Comparison of ENCODE assay signal across 12 cellular contexts in the genomic region with DNA sequence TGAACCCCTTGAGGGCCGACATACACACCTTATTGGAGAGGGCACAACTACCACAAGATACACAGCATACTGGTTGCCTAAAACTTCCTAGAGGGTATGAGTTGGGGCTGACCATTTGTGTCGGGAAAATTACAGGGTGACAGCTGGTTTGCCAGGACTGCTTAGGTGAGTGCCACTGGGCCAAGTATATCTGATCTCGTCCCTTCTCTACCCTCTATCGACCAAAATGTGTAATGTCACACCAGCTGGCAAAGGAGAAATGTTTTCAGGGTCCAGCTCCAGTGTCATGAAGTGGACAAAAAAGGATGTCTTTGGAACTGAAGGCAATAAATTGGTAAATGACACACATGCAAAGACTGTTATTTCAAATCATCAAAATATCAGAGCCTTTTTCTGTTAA.
A peak's percentile ranks its signal among the peaks of the same experiment; 100 is the strongest.
DNase-seq lines count a peak whose midpoint lies in the region; ATAC-seq and TF ChIP-seq lines count a peak whose summit lies in the region.
"Had no signal": no experiment of that assay in that cellular context is flagged by ENCODE, and none has a peak within 500 bp of the region (broad histone marks: within the 10 kb centered on the region; RNA-seq: fewer than 3 reads in every experiment).

No MANE protein-coding gene starts in this region.

- H2AFZ ChIP-seq in neuronal stem cell (ENCODE audit: low read length) = no peak overlapping the region

- WGBS in endodermal cell (ENCODE audit: insufficient coverage in 1 of 2, insufficient read length in 1 of 2), 2 experiments = 85% methylated on average over 4 of the region's 4 CpGs; no CpG with 5 or more reads in 1 of the 2 experiments
- WGBS in neuronal stem cell (ENCODE audit: extremely low coverage in 2 of 2, insufficient read length in 2 of 2, insufficient replicate concordance in 1 of 2), 2 donors = no CpG with 5 or more reads among the region's 4 CpGs
- WGBS in body of pancreas, 2 donors = 64 to 69% methylated on average over 4 of the region's 4 CpGs

- peak; percentile 31; the same call in 2 of the 3 replicates for TF ChIP-seq CTCF in GM12872 (IDR thresholded peaks at IDR 0.05; ENCODE audit: insufficient read depth, low read depth, low read length)
- peak; percentile 43 for TF ChIP-seq CTCF in endodermal cell (conservative IDR thresholded peaks at IDR 0.05)
- no peak for TF ChIP-seq CTCF in body of pancreas (IDR thresholded peaks at IDR 0.05)

- peak; percentile 65 for ATAC-seq in GM21576 (IDR thresholded peaks at IDR 0.05; ENCODE audit: unreplicated experiment)
- no peak for ATAC-seq in body of pancreas
- ATAC-seq: mucosa of descending colon, Right ventricle myocardium inferior had no signal

- peak; percentile 23 for DNase-seq in LoVo (ENCODE audit: low spot score)
- peak; percentile 53 for DNase-seq in endodermal cell
- no peak for DNase-seq in neuronal stem cell (ENCODE audit: low spot score)
- no peak for DNase-seq in NCI-H1694 (lab: John Stamatoyannopoulos, UW)
- DNase-seq in body of pancreas = no peak
- DNase-seq in DMS79 (lab: John Stamatoyannopoulos, UW) = no peak
- DNase-seq: MG63; mucosa of descending colon; stimulated activated CD4-positive, alpha-beta T cell treated with anti-CD3 and anti-CD28 coated beads, Interleukin-12 subunit alpha, Interleukin-12 subunit beta, amount 100 ng/mL, for 4 hours had no signal

- H3K9me3 ChIP-seq in endodermal cell (ENCODE audit: control insufficient read depth, low read length) = no peaks in the 10 kb centered on the region
- H3K9me3 ChIP-seq in neuronal stem cell (replicated peaks in 1 of 2; ENCODE audit: control insufficient read depth in 2 of 2, insufficient read depth in 1 of 2, low read depth in 1 of 2, low read length in 2 of 2) = no peaks in the 10 kb centered on the region
- H3K9me3 ChIP-seq in body of pancreas = no peaks in the 10 kb centered on the region
- H3K9me3 ChIP-seq: MG63, mucosa of descending colon had no signal

- H3K4me3 ChIP-seq in endodermal cell (ENCODE audit: low read length) (no peak overlapping the region), neuronal stem cell (ENCODE audit: low read length in 2 of 2) (no peak overlapping the region), body of pancreas (no peak overlapping the region)
- H3K4me3 ChIP-seq: MG63, mucosa of descending colon had no signal

- H3K9ac ChIP-seq in endodermal cell (ENCODE audit: extremely low read depth, low read length, poor library complexity, severe bottlenecking) (no peak overlapping the region), neuronal stem cell (ENCODE audit: low read depth, low read length, poor library complexity) (no peak overlapping the region)

- H2BK120ac ChIP-seq in neuronal stem cell (ENCODE audit: low read depth, low read length) = no peak overlapping the region

- H3K4me3 Mint-ChIP-seq in endodermal cell = no peak overlapping the region

- H3K36me3 Mint-ChIP-seq in endodermal cell (ENCODE audit: low read depth) = no peaks in the 10 kb centered on the region

- no peak overlapping the region for H4K8ac ChIP-seq in neuronal stem cell (ENCODE audit: low read depth, low read length)

- H3K27ac ChIP-seq in endodermal cell (ENCODE audit: low read depth, low read length) (no peak overlapping the region), neuronal stem cell (replicated peaks; ENCODE audit: low read length) (no peak overlapping the region), body of pancreas (no peak overlapping the region)

- no peak overlapping the region for H3K27ac Mint-ChIP-seq in endodermal cell

- no peaks in the 10 kb centered on the region for H3K79me1 ChIP-seq in neuronal stem cell (ENCODE audit: low read depth, low read length)

- no peak overlapping the region for H2BK12ac ChIP-seq in neuronal stem cell (ENCODE audit: low read length)

- intact Hi-C loops in body of pancreas (cut with DNase I) = no loop called here

- H3K9me3 Mint-ChIP-seq in endodermal cell = no peaks in the 10 kb centered on the region

- H3K27me3 Mint-ChIP-seq in endodermal cell (ENCODE audit: insufficient read depth) = no peaks in the 10 kb centered on the region

- no peak overlapping the region for H2BK15ac ChIP-seq in neuronal stem cell (ENCODE audit: low read length)

- H3K18ac ChIP-seq in neuronal stem cell (ENCODE audit: low read length) = no peak overlapping the region

- H3K14ac ChIP-seq in neuronal stem cell (ENCODE audit: low read length) = no peak overlapping the region

- no peak overlapping the region for H3K4me2 ChIP-seq in neuronal stem cell (ENCODE audit: insufficient read depth, low read length, poor library complexity, severe bottlenecking)

- H3K4ac ChIP-seq in neuronal stem cell (ENCODE audit: low read length) = no peak overlapping the region

- no peak for TF ChIP-seq POLR2A in body of pancreas (IDR thresholded peaks at IDR 0.05)

- H3K4me1 ChIP-seq in endodermal cell (ENCODE audit: control insufficient read depth, insufficient read depth, low read length) (no peaks in the 10 kb centered on the region), neuronal stem cell (ENCODE audit: control insufficient read depth in 2 of 2, insufficient read depth in 1 of 2, low read depth in 1 of 2, low read length in 2 of 2) (peaks cover 0 to 5% of the 10 kb centered on the region in 2 donors), body of pancreas (no peaks in the 10 kb centered on the region)

- H3K36me3 ChIP-seq in endodermal cell (ENCODE audit: control insufficient read depth, insufficient read depth, low read length) = no peaks in the 10 kb centered on the region
- H3K36me3 ChIP-seq in neuronal stem cell (replicated peaks in 1 of 2; ENCODE audit: control insufficient read depth in 2 of 2, insufficient read depth in 2 of 2, low read length in 2 of 2) = no peaks in the 10 kb centered on the region
- no peaks in the 10 kb centered on the region for H3K36me3 ChIP-seq in body of pancreas (replicated peaks in 1 of 2; ENCODE audit: insufficient read depth in 1 of 2, low read depth in 2 of 2)
- H3K36me3 ChIP-seq: MG63 had no signal

- H2BK5ac ChIP-seq in neuronal stem cell (ENCODE audit: low read length) = no peak overlapping the region

- no peak overlapping the region for H2AK5ac ChIP-seq in neuronal stem cell (ENCODE audit: low read depth, low read length)

- H3K27me3 ChIP-seq in endodermal cell (ENCODE audit: control insufficient read depth, insufficient read depth, low read length, poor library complexity, severe bottlenecking) (no peaks in the 10 kb centered on the region), neuronal stem cell (ENCODE audit: control insufficient read depth in 3 of 3, insufficient read depth in 3 of 3, low read depth in 1 of 3, low read length in 3 of 3) (no peaks in the 10 kb centered on the region), body of pancreas (no peaks in the 10 kb centered on the region)
- H3K27me3 ChIP-seq: MG63 had no signal

- no peak overlapping the region for H4K91ac ChIP-seq in neuronal stem cell (ENCODE audit: low read depth, low read length, poor library complexity)

- H3K4me1 Mint-ChIP-seq in endodermal cell = peaks cover 7% of the 10 kb centered on the region

- H3K23ac ChIP-seq in neuronal stem cell (ENCODE audit: low read depth, low read length, poor library complexity) = no peak overlapping the region

Comparison
In these comparisons a context has a peak if more than half of its experiments do, and no peak if none do; other contexts are left out.
1. CTCF ChIP-seq: peak in GM12872 (single experiment) and endodermal cell (single experiment); none in body of pancreas (0 of 7).
2. DNase-seq: peak in LoVo (single experiment) and endodermal cell (single experiment); none in neuronal stem cell (single experiment), NCI-H1694 (single experiment), body of pancreas (0 of 4) and DMS79 (single experiment).